In genomic region chr5:149656576-149657182, GRCh38 we compare ENCODE assay signal across 8 cellular contexts.
DNase-seq lines count a peak whose midpoint lies in the region; FAIRE-seq and TF ChIP-seq lines count a peak whose summit lies in the region.

No MANE protein-coding gene starts in this region.

- no peak overlapping the region for H4K91ac ChIP-seq in neuronal stem cell (ENCODE audit: low read depth, low read length, poor library complexity)

- no peak overlapping the region for H3K18ac ChIP-seq in neuronal stem cell (ENCODE audit: low read length)

- no peaks in the 10 kb centered on the region for H3K9me3 ChIP-seq in neuronal stem cell (replicated peaks in 1 of 2; ENCODE audit: control insufficient read depth in 2 of 2, insufficient read depth in 1 of 2, low read depth in 1 of 2, low read length in 2 of 2)

- no peak overlapping the region for H2AK5ac ChIP-seq in neuronal stem cell (ENCODE audit: low read depth, low read length)

- no peak overlapping the region for H3K9ac ChIP-seq in neuronal stem cell (ENCODE audit: low read depth, low read length, poor library complexity)

- no peak overlapping the region for H2BK12ac ChIP-seq in neuronal stem cell (ENCODE audit: low read length)

- no peak overlapping the region for H2BK15ac ChIP-seq in neuronal stem cell (ENCODE audit: low read length)

- H3K79me1 ChIP-seq in neuronal stem cell (ENCODE audit: low read depth, low read length), result no peaks in the 10 kb centered on the region

- intact Hi-C loops in dorsolateral prefrontal cortex (cut with DNase I), result no loop called here

- H3K4me2 ChIP-seq in neuronal stem cell (ENCODE audit: insufficient read depth, low read length, poor library complexity, severe bottlenecking), result no peak overlapping the region

- H3K4ac ChIP-seq in neuronal stem cell (ENCODE audit: low read length), result no peak overlapping the region

- H3K14ac ChIP-seq in neuronal stem cell (ENCODE audit: low read length), result no peak overlapping the region

- H3K27me3 ChIP-seq in dorsolateral prefrontal cortex (peaks cover 0 to 4% (median 0%) of the 10 kb centered on the region in 45 donors), neuronal stem cell (ENCODE audit: control insufficient read depth in 3 of 3, insufficient read depth in 3 of 3, low read depth in 1 of 3, low read length in 3 of 3) (no peaks in the 10 kb centered on the region)

- H2AFZ ChIP-seq in neuronal stem cell (ENCODE audit: low read length), result no peak overlapping the region

- no CpG with 5 or more reads among the region's 6 CpGs for WGBS in neuronal stem cell (ENCODE audit: extremely low coverage in 2 of 2, insufficient read length in 2 of 2, insufficient replicate concordance in 1 of 2), 2 donors

- DNase-seq in A172 (ENCODE audit: low spot score) (peak; percentile 40), GM10266 (ENCODE audit: extremely low spot score) (no peak), NCI-H69 (lab: John Stamatoyannopoulos, UW) (peak; percentile 92), dorsolateral prefrontal cortex (no peak), neuronal stem cell (ENCODE audit: low spot score) (peak; percentile 27), HTR-8/SVneo (ENCODE audit: insufficient read length, low spot score) (no peak), substantia nigra (lab: John Stamatoyannopoulos, UW) (no peak), dedifferentiated amniotic fluid mesenchymal stem cell (ENCODE audit: extremely low spot score) (no peak)

- no peak overlapping the region for H4K8ac ChIP-seq in neuronal stem cell (ENCODE audit: low read depth, low read length)

- peak; percentile 71 for TF ChIP-seq CTCF in GM10266 (IDR thresholded peaks at IDR 0.05; ENCODE audit: control insufficient read depth, insufficient read depth, low read depth, missing control alignments)
- peak in 47 of 56 donors; percentile 15 to 53 (median 37) for TF ChIP-seq CTCF in dorsolateral prefrontal cortex (IDR thresholded peaks at IDR 0.05 in 54 of 56, conservative IDR thresholded peaks at IDR 0.05 in 2 of 56; ENCODE audit: low read depth in 1 of 56, partially characterized antibody in 56 of 56)

- H3K27ac ChIP-seq in dorsolateral prefrontal cortex (no peak overlapping the region), neuronal stem cell (replicated peaks; ENCODE audit: low read length) (no peak overlapping the region), substantia nigra (ENCODE audit: low read depth, low read length, poor library complexity, severe bottlenecking) (no peak overlapping the region)

- H2BK120ac ChIP-seq in neuronal stem cell (ENCODE audit: low read depth, low read length), result no peak overlapping the region

- FAIRE-seq in HTR-8/SVneo (lab: Jason Lieb, UNC), result no peak

- H3K36me3 ChIP-seq in neuronal stem cell (replicated peaks in 1 of 2; ENCODE audit: control insufficient read depth in 2 of 2, insufficient read depth in 2 of 2, low read length in 2 of 2), result no peaks in the 10 kb centered on the region

- H3K23ac ChIP-seq in neuronal stem cell (ENCODE audit: low read depth, low read length, poor library complexity), result no peak overlapping the region

- no peaks in the 10 kb centered on the region for H3K4me1 ChIP-seq in neuronal stem cell (ENCODE audit: control insufficient read depth in 2 of 2, insufficient read depth in 1 of 2, low read depth in 1 of 2, low read length in 2 of 2)

- H3K4me3 ChIP-seq in dorsolateral prefrontal cortex, result no peak overlapping the region
- H3K4me3 ChIP-seq in neuronal stem cell (ENCODE audit: low read length in 2 of 2), result no peak overlapping the region

- no peak overlapping the region for H2BK5ac ChIP-seq in neuronal stem cell (ENCODE audit: low read length)

Comparison
In these comparisons a context has a peak if more than half of its experiments do, and no peak if none do; other contexts are left out.
1. DNase-seq: peak in A172 (single experiment), NCI-H69 (single experiment) and neuronal stem cell (single experiment); none in GM10266 (single experiment), dorsolateral prefrontal cortex (0 of 10), HTR-8/SVneo (single experiment), substantia nigra (0 of 49) and dedifferentiated amniotic fluid mesenchymal stem cell (single experiment).